ENCODE assay signal across 1 cellular context in the genomic region with DNA sequence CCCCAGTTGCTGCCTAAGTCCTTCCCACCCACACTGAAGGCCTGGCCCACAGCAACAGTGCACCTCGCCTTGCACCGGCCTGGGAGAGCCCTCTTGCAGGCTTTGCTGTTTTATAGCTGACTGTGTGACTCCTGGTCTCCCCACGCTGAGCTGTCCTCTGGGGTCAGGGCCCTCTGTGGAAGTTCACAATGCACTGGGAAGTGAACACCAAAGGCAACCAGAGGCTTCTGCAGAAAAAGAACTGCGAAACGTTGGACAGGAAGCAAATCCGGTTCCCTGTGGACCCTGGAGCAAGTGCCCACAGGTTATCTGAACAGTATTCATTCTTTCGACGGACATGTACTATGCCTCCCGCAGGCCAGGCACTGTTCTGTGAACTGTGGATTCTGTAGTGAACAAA.
TF ChIP-seq lines count a peak whose summit lies in the region.

No MANE protein-coding gene starts in this region.

TF ChIP-seq in HCT116, 20 proteins besides CTCF, POLR2A, EP300 and RAD21 (continued from another document):
- TF ChIP-seq, protein P1, sequence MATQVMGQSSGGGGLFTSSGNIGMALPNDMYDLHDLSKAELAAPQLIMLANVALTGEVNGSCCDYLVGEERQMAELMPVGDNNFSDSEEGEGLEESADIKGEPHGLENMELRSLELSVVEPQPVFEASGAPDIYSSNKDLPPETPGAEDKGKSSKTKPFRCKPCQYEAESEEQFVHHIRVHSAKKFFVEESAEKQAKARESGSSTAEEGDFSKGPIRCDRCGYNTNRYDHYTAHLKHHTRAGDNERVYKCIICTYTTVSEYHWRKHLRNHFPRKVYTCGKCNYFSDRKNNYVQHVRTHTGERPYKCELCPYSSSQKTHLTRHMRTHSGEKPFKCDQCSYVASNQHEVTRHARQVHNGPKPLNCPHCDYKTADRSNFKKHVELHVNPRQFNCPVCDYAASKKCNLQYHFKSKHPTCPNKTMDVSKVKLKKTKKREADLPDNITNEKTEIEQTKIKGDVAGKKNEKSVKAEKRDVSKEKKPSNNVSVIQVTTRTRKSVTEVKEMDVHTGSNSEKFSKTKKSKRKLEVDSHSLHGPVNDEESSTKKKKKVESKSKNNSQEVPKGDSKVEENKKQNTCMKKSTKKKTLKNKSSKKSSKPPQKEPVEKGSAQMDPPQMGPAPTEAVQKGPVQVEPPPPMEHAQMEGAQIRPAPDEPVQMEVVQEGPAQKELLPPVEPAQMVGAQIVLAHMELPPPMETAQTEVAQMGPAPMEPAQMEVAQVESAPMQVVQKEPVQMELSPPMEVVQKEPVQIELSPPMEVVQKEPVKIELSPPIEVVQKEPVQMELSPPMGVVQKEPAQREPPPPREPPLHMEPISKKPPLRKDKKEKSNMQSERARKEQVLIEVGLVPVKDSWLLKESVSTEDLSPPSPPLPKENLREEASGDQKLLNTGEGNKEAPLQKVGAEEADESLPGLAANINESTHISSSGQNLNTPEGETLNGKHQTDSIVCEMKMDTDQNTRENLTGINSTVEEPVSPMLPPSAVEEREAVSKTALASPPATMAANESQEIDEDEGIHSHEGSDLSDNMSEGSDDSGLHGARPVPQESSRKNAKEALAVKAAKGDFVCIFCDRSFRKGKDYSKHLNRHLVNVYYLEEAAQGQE (IDR thresholded peaks at IDR 0.05; ENCODE audit: low read depth): no peak
- TF ChIP-seq, protein P2, sequence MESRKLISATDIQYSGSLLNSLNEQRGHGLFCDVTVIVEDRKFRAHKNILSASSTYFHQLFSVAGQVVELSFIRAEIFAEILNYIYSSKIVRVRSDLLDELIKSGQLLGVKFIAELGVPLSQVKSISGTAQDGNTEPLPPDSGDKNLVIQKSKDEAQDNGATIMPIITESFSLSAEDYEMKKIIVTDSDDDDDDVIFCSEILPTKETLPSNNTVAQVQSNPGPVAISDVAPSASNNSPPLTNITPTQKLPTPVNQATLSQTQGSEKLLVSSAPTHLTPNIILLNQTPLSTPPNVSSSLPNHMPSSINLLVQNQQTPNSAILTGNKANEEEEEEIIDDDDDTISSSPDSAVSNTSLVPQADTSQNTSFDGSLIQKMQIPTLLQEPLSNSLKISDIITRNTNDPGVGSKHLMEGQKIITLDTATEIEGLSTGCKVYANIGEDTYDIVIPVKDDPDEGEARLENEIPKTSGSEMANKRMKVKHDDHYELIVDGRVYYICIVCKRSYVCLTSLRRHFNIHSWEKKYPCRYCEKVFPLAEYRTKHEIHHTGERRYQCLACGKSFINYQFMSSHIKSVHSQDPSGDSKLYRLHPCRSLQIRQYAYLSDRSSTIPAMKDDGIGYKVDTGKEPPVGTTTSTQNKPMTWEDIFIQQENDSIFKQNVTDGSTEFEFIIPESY (IDR thresholded peaks at IDR 0.05; ENCODE audit: extremely low read depth, insufficient replicate concordance, low read length): no peak
- TF ChIP-seq, protein P3, sequence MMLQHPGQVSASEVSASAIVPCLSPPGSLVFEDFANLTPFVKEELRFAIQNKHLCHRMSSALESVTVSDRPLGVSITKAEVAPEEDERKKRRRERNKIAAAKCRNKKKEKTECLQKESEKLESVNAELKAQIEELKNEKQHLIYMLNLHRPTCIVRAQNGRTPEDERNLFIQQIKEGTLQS (IDR thresholded peaks at IDR 0.05): no peak
- TF ChIP-seq POLR2AphosphoS5 (IDR thresholded peaks at IDR 0.05; ENCODE audit: low read depth, low read length) (no peak), SIN3A (IDR thresholded peaks at IDR 0.05; ENCODE audit: low read depth) (no peak), ZNF274 (IDR thresholded peaks at IDR 0.05; ENCODE audit: low read depth, low read length) (no peak)
